Comparison of ENCODE assay signal across 14 cellular contexts in the genomic region with DNA sequence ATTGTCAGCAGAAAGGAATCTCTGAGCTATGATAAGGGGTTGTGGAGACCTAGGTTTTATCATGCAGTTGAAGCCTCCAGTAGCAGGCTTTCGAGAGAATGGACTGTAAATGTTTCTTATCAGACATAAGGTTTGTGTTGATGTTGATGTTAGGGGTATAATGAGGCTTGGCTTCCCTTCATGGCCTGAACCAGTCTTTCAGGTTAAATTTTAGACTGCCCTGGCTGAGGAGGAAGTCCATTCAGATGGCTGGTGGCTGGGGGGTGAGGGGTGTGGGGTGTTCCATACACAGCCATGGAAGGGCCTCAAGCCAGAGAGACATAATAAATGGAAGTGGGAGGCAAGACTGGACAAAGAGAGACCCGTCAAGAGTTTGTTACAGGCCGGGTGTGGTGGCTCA.
DNase-seq lines count a peak whose midpoint lies in the region; ATAC-seq and TF ChIP-seq lines count a peak whose summit lies in the region.
"Had no signal": no experiment of that assay in that cellular context is flagged by ENCODE, and none has a peak within 500 bp of the region (broad histone marks: within the 10 kb centered on the region; RNA-seq: fewer than 3 reads in every experiment).

No MANE protein-coding gene starts in this region.

- H3K27me3 Mint-ChIP-seq in activated naive CD8-positive, alpha-beta T cell treated with anti-CD3 and anti-CD28 coated beads, Interleukin-2, amount 50 U/mL, for 24 hours = peaks cover 2% of the 10 kb centered on the region
- H3K27me3 Mint-ChIP-seq in naive thymus-derived CD4-positive, alpha-beta T cell = peaks cover 0 to 8% (median 0%) of the 10 kb centered on the region in 5 donors

- DNase-seq in ELF-1 (ENCODE audit: low read depth, low spot score) (peak; percentile 45), NCI-H1105 (lab: John Stamatoyannopoulos, UW) (no peak), retina (no peak)
- DNase-seq in activated naive CD8-positive, alpha-beta T cell treated with anti-CD3 and anti-CD28 coated beads, Interleukin-2, amount 50 U/mL, for 24 hours = no peak
- no peak for DNase-seq in naive thymus-derived CD4-positive, alpha-beta T cell
- DNase-seq: DND-41, mammary epithelial cell, MM.1S, NCI-H2107, occipital lobe, RPMI8226 had no signal

- H3K36me3 ChIP-seq in naive thymus-derived CD4-positive, alpha-beta T cell (ENCODE audit: control insufficient read depth in 2 of 3, insufficient read depth in 3 of 3, low read length in 3 of 3) = no peaks in the 10 kb centered on the region

- peak overlapping the region; percentile 5; the same call in 1 of the 2 replicates for H3K27ac ChIP-seq in C4-2B
- peak overlapping the region; percentile 59 for H3K27ac ChIP-seq in naive thymus-derived CD4-positive, alpha-beta T cell (ENCODE audit: low read depth, low read length)

- peaks cover 30 to 50% of the 10 kb centered on the region in 2 donors for H3K4me1 ChIP-seq in naive thymus-derived CD4-positive, alpha-beta T cell (ENCODE audit: control insufficient read depth in 2 of 2, insufficient read depth in 2 of 2, low read length in 2 of 2)

- no peaks in the 10 kb centered on the region for H3K9me3 ChIP-seq in naive thymus-derived CD4-positive, alpha-beta T cell (ENCODE audit: control insufficient read depth in 2 of 3, low read length in 3 of 3)

- H3K27me3 ChIP-seq in naive thymus-derived CD4-positive, alpha-beta T cell (ENCODE audit: control insufficient read depth in 2 of 2, insufficient read depth in 2 of 2, low read length in 2 of 2) = no peaks in the 10 kb centered on the region

- no peak overlapping the region for H3K4me3 ChIP-seq in naive thymus-derived CD4-positive, alpha-beta T cell (ENCODE audit: low read length)
- H3K4me3 ChIP-seq: skin epidermis had no signal

- H3K9me3 Mint-ChIP-seq in activated naive CD8-positive, alpha-beta T cell treated with anti-CD3 and anti-CD28 coated beads, Interleukin-2, amount 50 U/mL, for 24 hours = no peaks in the 10 kb centered on the region
- peaks cover 0 to 6% (median 0%) of the 10 kb centered on the region in 11 donors for H3K9me3 Mint-ChIP-seq in naive thymus-derived CD4-positive, alpha-beta T cell

- peaks cover 2% of the 10 kb centered on the region for H3K36me3 Mint-ChIP-seq in activated naive CD8-positive, alpha-beta T cell treated with anti-CD3 and anti-CD28 coated beads, Interleukin-2, amount 50 U/mL, for 24 hours (ENCODE audit: low read depth)
- H3K36me3 Mint-ChIP-seq in naive thymus-derived CD4-positive, alpha-beta T cell = peaks cover 0 to 4% (median 0%) of the 10 kb centered on the region in 5 donors

- no peak overlapping the region for H3K4me3 Mint-ChIP-seq in activated naive CD8-positive, alpha-beta T cell treated with anti-CD3 and anti-CD28 coated beads, Interleukin-2, amount 50 U/mL, for 24 hours
- peak overlapping the region; percentile 23 to 86 (median 82) for H3K4me3 Mint-ChIP-seq in naive thymus-derived CD4-positive, alpha-beta T cell

- peak overlapping the region; percentile 97 for H3K27ac Mint-ChIP-seq in activated naive CD8-positive, alpha-beta T cell treated with anti-CD3 and anti-CD28 coated beads, Interleukin-2, amount 50 U/mL, for 24 hours
- peak overlapping the region; percentile 80 to 99 (median 91) for H3K27ac Mint-ChIP-seq in naive thymus-derived CD4-positive, alpha-beta T cell

- CTCF ChIA-PET in naive thymus-derived CD4-positive, alpha-beta T cell (lab: Charles Lee) = interaction anchor here (1.0 to 2.6 kb wide), 5 partner anchors 8 to 90 kb away, joined by 3 to 20 read pairs (median 17); a partner anchor contains a TSS

- intact Hi-C loops in naive thymus-derived CD4-positive, alpha-beta T cell (cut with micrococcal nuclease) = loop anchor here in 1 of 2 donors (2.0 kb wide), 2 partner anchors 13 to 357 kb away; a partner anchor contains a TSS

- no peak for TF ChIP-seq CTCF in C4-2B (conservative IDR thresholded peaks at IDR 0.05)

- H3K4me1 Mint-ChIP-seq in activated naive CD8-positive, alpha-beta T cell treated with anti-CD3 and anti-CD28 coated beads, Interleukin-2, amount 50 U/mL, for 24 hours = peaks cover 86% of the 10 kb centered on the region
- peaks cover 38 to 80% (median 68%) of the 10 kb centered on the region in 7 donors for H3K4me1 Mint-ChIP-seq in naive thymus-derived CD4-positive, alpha-beta T cell

- ATAC-seq in activated naive CD8-positive, alpha-beta T cell treated with anti-CD3 and anti-CD28 coated beads, Interleukin-2, amount 50 U/mL, for 24 hours = no peak
- ATAC-seq in naive thymus-derived CD4-positive, alpha-beta T cell = no peak
- ATAC-seq in HG03432 (IDR thresholded peaks at IDR 0.05; ENCODE audit: unreplicated experiment) = no peak

- POLR2A ChIA-PET in naive thymus-derived CD4-positive, alpha-beta T cell (lab: Charles Lee) = interaction anchor here (0.6 to 3.6 kb wide), 14 partner anchors 9 to 91 kb away, joined by 3 to 29 read pairs (median 8); no protein-coding TSS in a partner anchor
